ENCODE assay signal across 18 cellular contexts in genomic region chr9:34331191-34331590, GRCh38. TPM values are rescaled to one million over a fixed set of nuclear protein-coding genes. Genes with fewer than 3 reads are reported as not detected.
A peak's percentile ranks its signal among the peaks of the same experiment; 100 is the strongest.
DNase-seq lines count a peak whose midpoint lies in the region; ATAC-seq and TF ChIP-seq lines count a peak whose summit lies in the region.
"Had no signal": no experiment of that assay in that cellular context is flagged by ENCODE, and none has a peak within 500 bp of the region (broad histone marks: within the 10 kb centered on the region; RNA-seq: fewer than 3 reads in every experiment).

No MANE protein-coding gene starts in this region.

- no peaks in the 10 kb centered on the region for H3K27me3 Mint-ChIP-seq in activated naive CD4-positive, alpha-beta T cell treated with anti-CD3 and anti-CD28 coated beads, Interleukin-2, amount 10 ng/mL, durations not matched to agents 7 days and 5 days
- H3K27me3 Mint-ChIP-seq: activated naive CD8-positive, alpha-beta T cell had no signal

- no peaks in the 10 kb centered on the region for H4K20me1 ChIP-seq in OCI-LY7 (ENCODE audit: insufficient read depth, low read length)

- H3K27ac Mint-ChIP-seq in activated naive CD4-positive, alpha-beta T cell treated with anti-CD3 and anti-CD28 coated beads, Interleukin-2, amount 10 ng/mL, durations not matched to agents 7 days and 5 days, result no peak overlapping the region

- no TSS peak for BruUV-seq in OCI-LY7 (replicated peaks; lab: Mats Ljungman, UMichigan)

- H3K79me2 ChIP-seq in OCI-LY7 (ENCODE audit: insufficient read depth, low read depth, low read length), result peaks cover 34% of the 10 kb centered on the region

- no peaks in the 10 kb centered on the region for H3K9me2 ChIP-seq in OCI-LY7 (ENCODE audit: insufficient read depth, low read length)

- H3K4me3 ChIP-seq in OCI-LY7 (ENCODE audit: low read depth, low read length, poor library complexity, severe bottlenecking) (peak overlapping the region; percentile 2), dorsolateral prefrontal cortex (no peak overlapping the region), lower lobe of right lung (no peak overlapping the region), gastrocnemius medialis (no peak overlapping the region)

- H3K27ac ChIP-seq in OCI-LY7 (ENCODE audit: low read depth, low read length, poor library complexity, severe bottlenecking) (no peak overlapping the region), dorsolateral prefrontal cortex (peak overlapping the region in 55 of 59 donors; percentile 3 to 98 (median 92)), lower lobe of right lung (no peak overlapping the region), gastrocnemius medialis (peak overlapping the region in 1 of 4 donors; percentile 4)
- H3K27ac ChIP-seq: esophagus squamous epithelium, heart right ventricle had no signal

- ATAC-seq in lower lobe of right lung (no peak), gastrocnemius medialis (no peak)
- ATAC-seq: heart right ventricle, sciatic nerve had no signal

- no peaks in the 10 kb centered on the region for H3K9me3 Mint-ChIP-seq in activated naive CD4-positive, alpha-beta T cell treated with anti-CD3 and anti-CD28 coated beads, Interleukin-2, amount 10 ng/mL, durations not matched to agents 7 days and 5 days

- peak overlapping the region; percentile 78 for H3K4me2 ChIP-seq in OCI-LY7 (ENCODE audit: low read length)

- H3K4me1 ChIP-seq in OCI-LY7 (ENCODE audit: insufficient read depth, low read length, poor library complexity, severe bottlenecking), result peaks cover 41% of the 10 kb centered on the region
- H3K4me1 ChIP-seq in lower lobe of right lung, result peaks cover 17% of the 10 kb centered on the region
- H3K4me1 ChIP-seq in gastrocnemius medialis, result peaks cover 19 to 21% of the 10 kb centered on the region in 2 donors
- H3K4me1 ChIP-seq: Caco-2 had no signal

- no peak overlapping the region for H2AFZ ChIP-seq in OCI-LY7 (ENCODE audit: low read length)

- TF ChIP-seq CTCF in OCI-LY7 (conservative IDR thresholded peaks at IDR 0.05; ENCODE audit: low read length), result no peak
- TF ChIP-seq CTCF in dorsolateral prefrontal cortex (IDR thresholded peaks at IDR 0.05 in 54 of 56, conservative IDR thresholded peaks at IDR 0.05 in 2 of 56; ENCODE audit: low read depth in 1 of 56, partially characterized antibody in 56 of 56), result no peak
- TF ChIP-seq CTCF in lower lobe of right lung (IDR thresholded peaks at IDR 0.05), result no peak
- no peak for TF ChIP-seq CTCF in gastrocnemius medialis (IDR thresholded peaks at IDR 0.05 in 4 of 5, conservative IDR thresholded peaks at IDR 0.05 in 1 of 5)

- in situ Hi-C loops in gastrocnemius medialis (cut with MboI; ENCODE audit: low sequenced_read_pairs in 4 of 4), result loop anchor here in 1 of 4 donors (5.0 kb wide), 1 partner anchor 46 kb away; the partner anchor contains the start of gene MYORG

- peak overlapping the region; percentile 27 for H3K4me3 Mint-ChIP-seq in activated naive CD4-positive, alpha-beta T cell treated with anti-CD3 and anti-CD28 coated beads, Interleukin-2, amount 10 ng/mL, durations not matched to agents 7 days and 5 days

- POLR2A ChIA-PET in OCI-LY7 (lab: Charles Lee), result interaction anchor here (0.6 kb wide), 1 partner anchor 11 kb away, joined by 3 read pairs; no protein-coding TSS in a partner anchor

- TF ChIP-seq POLR2A in gastrocnemius medialis (IDR thresholded peaks at IDR 0.05) (no peak), erythroblast (IDR thresholded peaks at IDR 0.05; ENCODE audit: low read length) (no peak)

- no peaks in the 10 kb centered on the region; the same call in 1 of the 2 replicates for H3K36me3 ChIP-seq in OCI-LY7 (ENCODE audit: insufficient read depth, low read length)
- H3K36me3 ChIP-seq in lower lobe of right lung, result peaks cover 9% of the 10 kb centered on the region
- H3K36me3 ChIP-seq in gastrocnemius medialis, result no peaks in the 10 kb centered on the region

- H3K9me3 ChIP-seq in OCI-LY7 (ENCODE audit: low read length), result no peaks in the 10 kb centered on the region
- no peaks in the 10 kb centered on the region for H3K9me3 ChIP-seq in lower lobe of right lung
- H3K9me3 ChIP-seq in gastrocnemius medialis, result no peaks in the 10 kb centered on the region
- H3K9me3 ChIP-seq: Caco-2, esophagus squamous epithelium, heart right ventricle had no signal

- intact Hi-C loops in OCI-LY7 (cut with micrococcal nuclease; ENCODE audit: unreplicated experiment) (no loop called here), dorsolateral prefrontal cortex (cut with DNase I) (loop anchor here (5.0 kb wide), 3 partner anchors 171 to 261 kb away; no protein-coding TSS in a partner anchor), lower lobe of right lung (cut with DNase I) (no loop called here), gastrocnemius medialis (cut with DNase I; ENCODE audit: low total_unique reads) (loop anchor here (5.0 kb wide), 2 partner anchors 154 to 171 kb away; partner anchors contain the start of gene UBAP1)

- DNase-seq in activated naive CD4-positive, alpha-beta T cell treated with anti-CD3 and anti-CD28 coated beads, Interleukin-2, amount 10 ng/mL, durations not matched to agents 7 days and 5 days, result no peak
- DNase-seq in activated naive CD4-positive, alpha-beta T cell treated with anti-CD3 and anti-CD28 coated beads, Interleukin-2, amount 50 U/mL, for 16 hours, result no peak
- DNase-seq in OCI-LY7 (ENCODE audit: low spot score) (peak; percentile 19), dorsolateral prefrontal cortex (no peak), lower lobe of right lung (no peak), gastrocnemius medialis (no peak), SHP77 treated with DMSO at 0.1 percent for 48 hours (lab: John Stamatoyannopoulos, UW) (no peak), erythroblast (lab: John Stamatoyannopoulos, UW) (no peak)
- DNase-seq: Caco-2; esophagus squamous epithelium; GOT3; heart right ventricle; KG1; NCI-H1436; NK-92 treated with Interleukin-12 subunit alpha and Interleukin-12 subunit beta, amount 100 ng/mL, for 24 hours; nucleus accumbens had no signal

- peaks cover 43% of the 10 kb centered on the region for H3K4me1 Mint-ChIP-seq in activated naive CD4-positive, alpha-beta T cell treated with anti-CD3 and anti-CD28 coated beads, Interleukin-2, amount 10 ng/mL, durations not matched to agents 7 days and 5 days

- peaks cover 4% of the 10 kb centered on the region for H3K36me3 Mint-ChIP-seq in activated naive CD4-positive, alpha-beta T cell treated with anti-CD3 and anti-CD28 coated beads, Interleukin-2, amount 10 ng/mL, durations not matched to agents 7 days and 5 days

- H3K27me3 ChIP-seq in dorsolateral prefrontal cortex (no peaks in the 10 kb centered on the region), lower lobe of right lung (ENCODE audit: low read depth) (no peaks in the 10 kb centered on the region), gastrocnemius medialis (no peaks in the 10 kb centered on the region)
- H3K27me3 ChIP-seq: esophagus squamous epithelium, heart right ventricle had no signal

- CTCF ChIA-PET in activated naive CD4-positive, alpha-beta T cell treated with anti-CD3 and anti-CD28 coated beads, Interleukin-2, amount 10 ng/mL, durations not matched to agents 7 days and 5 days (lab: Charles Lee), result interaction anchor here (0.8 to 6.4 kb wide), 4 partner anchors 11 to 260 kb away, joined by 3 to 119 read pairs (median 4); partner anchors contain the start of gene MYORG
- CTCF ChIA-PET in OCI-LY7 (lab: Charles Lee; ENCODE audit: unreplicated experiment), result interaction anchor here (0.6 to 1.1 kb wide), 2 partner anchors 44 to 47 kb away, joined by 3 to 6 read pairs; no protein-coding TSS in a partner anchor

RNA-seq across cellular contexts. Expression of gene NUDT2, which starts 1.8 kb away (rescaled TPM):
- 23.8 and 27.7 TPM in 2 replicates for total RNA-seq in OCI-LY7 (2014; rRNA removed; shearing (Covaris generic))
- total RNA-seq in OCI-LY7 (2022) (26.7 and 28.0 TPM in 2 replicates), dorsolateral prefrontal cortex (10 to 100 TPM in 119 of 120 experiments, 1 to 10 TPM in 1; 9.9 to 32.0 (median 20.6) TPM), lower lobe of right lung (13.5 TPM), gastrocnemius medialis (10 to 100 TPM in 3 of 4 donors, 1 to 10 TPM in 1; 8.2 to 19.9 (median 16.1) TPM)

RNA-seq across cellular contexts. Expression of gene KIF24, which starts 2.1 kb away (rescaled TPM):
- 16.3 and 19.4 TPM in 2 replicates for total RNA-seq in OCI-LY7 (2014; rRNA removed; shearing (Covaris generic))
- total RNA-seq in OCI-LY7 (2022), result 13.9 and 15.8 TPM in 2 replicates
- total RNA-seq in dorsolateral prefrontal cortex, result 1 to 10 TPM in 115 of 120 experiments, under 1 TPM in 5; 0.61 to 3.8 (median 1.6) TPM
- total RNA-seq in lower lobe of right lung, result 1.4 TPM
- under 1 TPM; 0.13 to 0.68 (median 0.50) TPM for total RNA-seq in gastrocnemius medialis

RNA-seq across cellular contexts. Expression of gene MYORG, which starts 45.5 kb away (rescaled TPM):
- 0.98 and 1.0 TPM in 2 replicates for total RNA-seq in OCI-LY7 (2014; rRNA removed; shearing (Covaris generic))
- total RNA-seq in OCI-LY7 (2022) (3.9 and 4.0 TPM in 2 replicates), dorsolateral prefrontal cortex (10 to 100 TPM; 13.4 to 79.3 (median 30.2) TPM), lower lobe of right lung (4.8 TPM), gastrocnemius medialis (100 to 1,000 TPM in 1 of 4 donors, 10 to 100 TPM in 2, 1 to 10 TPM in 1; 8.6 to 149 (median 49.5) TPM)

Comparison
In these comparisons a context has a peak if more than half of its experiments do, and no peak if none do; other contexts are left out.
1. H3K27ac ChIP-seq: peak in dorsolateral prefrontal cortex (55 of 59); none in OCI-LY7 (single experiment) and lower lobe of right lung (single experiment).
2. intact Hi-C loops: an anchor here in dorsolateral prefrontal cortex (5.0 kb wide) and gastrocnemius medialis (5.0 kb wide); none called in OCI-LY7 and lower lobe of right lung.